ENCODE assay signal across 10 cellular contexts in the genomic region with DNA sequence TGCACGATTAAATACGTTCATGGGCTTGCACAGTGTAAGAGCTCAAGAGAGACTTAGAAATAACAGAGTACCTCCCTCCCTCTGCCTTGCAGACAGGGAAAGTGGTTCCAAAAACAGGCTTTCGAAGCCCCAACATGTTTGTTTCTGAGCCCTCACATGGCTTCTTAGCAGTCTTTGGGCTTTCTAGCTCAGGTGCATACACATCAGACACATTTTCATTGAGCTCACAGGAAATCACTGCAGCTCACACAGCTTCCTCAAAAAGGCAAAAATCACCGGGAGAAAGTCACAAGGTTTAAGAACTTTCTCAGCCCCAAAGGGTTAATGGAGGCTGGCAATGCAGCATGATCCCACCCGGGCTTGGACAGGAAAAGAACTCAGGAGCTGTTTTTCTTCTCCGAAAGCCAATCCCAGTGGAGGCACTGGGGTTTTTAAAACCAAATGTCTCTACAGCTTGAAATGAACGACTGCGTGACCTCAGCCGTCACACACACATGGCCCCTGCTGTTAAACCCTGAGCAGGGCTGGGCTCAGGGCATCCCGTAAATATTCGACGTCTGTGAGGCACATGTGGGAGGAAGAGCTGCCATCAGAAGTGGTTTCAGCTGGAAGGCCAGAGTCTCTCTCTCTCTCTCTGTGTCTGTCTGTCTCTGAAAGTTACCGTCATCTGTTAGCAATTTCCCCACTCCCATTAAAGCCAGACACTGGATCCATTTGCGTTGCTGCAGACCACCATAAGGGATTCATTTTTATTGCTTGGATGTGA.
DNase-seq lines count a peak whose midpoint lies in the region; ATAC-seq and TF ChIP-seq lines count a peak whose summit lies in the region.
"Had no signal": no experiment of that assay in that cellular context is flagged by ENCODE, and none has a peak within 500 bp of the region (broad histone marks: within the 10 kb centered on the region; RNA-seq: fewer than 3 reads in every experiment).

No MANE protein-coding gene starts in this region.

- peaks cover 85% of the 10 kb centered on the region for H3K4me1 Mint-ChIP-seq in mesothelial cell of epicardium

- H3K36me3 Mint-ChIP-seq in mesothelial cell of epicardium, result no peaks in the 10 kb centered on the region

- TF ChIP-seq CTCF in mesothelial cell of epicardium (IDR thresholded peaks at IDR 0.05; ENCODE audit: unreplicated experiment), result no peak

- peak overlapping the region; percentile 7 for H3K4me3 Mint-ChIP-seq in mesothelial cell of epicardium

- DNase-seq in AG20443 (ENCODE audit: low spot score) (peak; percentile 78), dermis blood vessel endothelial cell (peak; percentile 38), mesothelial cell of epicardium (ENCODE audit: low spot score in 2 of 2, unreplicated experiment in 2 of 2) (no peak), SKM-1 (lab: John Stamatoyannopoulos, UW; ENCODE audit: unreplicated experiment) (no peak), DMS79 (lab: John Stamatoyannopoulos, UW) (no peak)
- peak; percentile 6 for DNase-seq in Jurkat, Clone E6-1 (ENCODE audit: low read depth, low spot score)
- DNase-seq in activated T-cell treated with anti-CD3 and anti-CD28 coated beads, Interleukin-2, amount 50 U/mL, for 1 hour, result no peak
- DNase-seq: activated T-cell treated with anti-CD3 and anti-CD28 coated beads for 4 hours, C1 segment of cervical spinal cord had no signal

- no peaks in the 10 kb centered on the region for H3K9me3 Mint-ChIP-seq in mesothelial cell of epicardium

- H3K27me3 Mint-ChIP-seq in mesothelial cell of epicardium (ENCODE audit: low read depth), result peaks cover 2% of the 10 kb centered on the region

- no peak for ATAC-seq in HG02678 (IDR thresholded peaks at IDR 0.05; ENCODE audit: unreplicated experiment)

- H3K4me3 ChIP-seq in Jurkat, Clone E6-1 (ENCODE audit: low read length), result no peak overlapping the region

- H3K27ac Mint-ChIP-seq in mesothelial cell of epicardium, result peak overlapping the region; percentile 95

Comparison
In these comparisons a context has a peak if more than half of its experiments do, and no peak if none do; other contexts are left out.
1. DNase-seq: peak in AG20443 (single experiment), Jurkat, Clone E6-1 (single experiment) and dermis blood vessel endothelial cell (single experiment); none in mesothelial cell of epicardium (0 of 2), activated T-cell treated with anti-CD3 and anti-CD28 coated beads, Interleukin-2, amount 50 U/mL, for 1 hour (single experiment), SKM-1 (single experiment) and DMS79 (single experiment).